8 cellular contexts compared by ENCODE assay signal in genomic region chr7:24756545-24756988, GRCh38. TPM values are rescaled to one million over a fixed set of nuclear protein-coding genes. Genes with fewer than 3 reads are reported as not detected.
A peak's percentile ranks its signal among the peaks of the same experiment; 100 is the strongest.
DNase-seq lines count a peak whose midpoint lies in the region; ATAC-seq, FAIRE-seq and TF ChIP-seq lines count a peak whose summit lies in the region.

No MANE protein-coding gene starts in this region.

- peak; percentile 4 for ATAC-seq in GM18907 (IDR thresholded peaks at IDR 0.05; ENCODE audit: unreplicated experiment)

- peak overlapping the region; percentile 90 for H3K4me3 Mint-ChIP-seq in astrocyte (ENCODE audit: unreplicated experiment)

- H3K9me3 ChIP-seq in astrocyte (ENCODE audit: insufficient read depth, low read depth, low read length) (no peaks in the 10 kb centered on the region), kidney (ENCODE audit: control insufficient read depth in 1 of 2, low read length in 2 of 2) (no peaks in the 10 kb centered on the region)

- no peak overlapping the region for H3K27ac ChIP-seq in KMS-11
- peak overlapping the region; percentile 71 for H3K27ac ChIP-seq in astrocyte (ENCODE audit: low read depth, low read length)
- H3K27ac ChIP-seq in kidney (ENCODE audit: low read depth in 2 of 2, low read length in 2 of 2), result peak overlapping the region in 1 of 2 donors; percentile 64

- no peaks in the 10 kb centered on the region for H3K36me3 Mint-ChIP-seq in astrocyte (ENCODE audit: low read depth, unreplicated experiment)

- no peaks in the 10 kb centered on the region for H3K9me3 Mint-ChIP-seq in astrocyte (ENCODE audit: unreplicated experiment)

- H3K79me2 ChIP-seq in KMS-11 (ENCODE audit: insufficient read depth, low read depth), result no peaks in the 10 kb centered on the region
- no peaks in the 10 kb centered on the region for H3K79me2 ChIP-seq in astrocyte (ENCODE audit: insufficient read depth, low read length)

- no peaks in the 10 kb centered on the region for H3K36me3 ChIP-seq in KMS-11 (ENCODE audit: insufficient read depth)
- H3K36me3 ChIP-seq in astrocyte (ENCODE audit: insufficient read depth, low read length), result no peaks in the 10 kb centered on the region
- H3K36me3 ChIP-seq in kidney (ENCODE audit: control insufficient read depth in 1 of 2, insufficient read depth in 2 of 2, low read length in 2 of 2), result no peaks in the 10 kb centered on the region

- FAIRE-seq in astrocyte (lab: Jason Lieb, UNC) (no peak), kidney (lab: Jason Lieb, UNC) (no peak)

- peaks cover under 1% of the 10 kb centered on the region for H3K27me3 Mint-ChIP-seq in astrocyte (ENCODE audit: low read depth, unreplicated experiment)

- no peaks in the 10 kb centered on the region for H3K4me1 ChIP-seq in KMS-11 (ENCODE audit: low read depth, poor library complexity, severe bottlenecking)
- H3K4me1 ChIP-seq in astrocyte (ENCODE audit: insufficient read depth, low read length), result peaks cover 26% of the 10 kb centered on the region
- H3K4me1 ChIP-seq in kidney (ENCODE audit: control insufficient read depth in 1 of 2, insufficient read depth in 1 of 2, low read depth in 1 of 2, low read length in 2 of 2), result peaks cover 3 to 5% of the 10 kb centered on the region in 2 donors

- H2AFZ ChIP-seq in KMS-11 (ENCODE audit: low read depth) (peak overlapping the region; percentile 84), astrocyte (ENCODE audit: low read depth, low read length) (peak overlapping the region; percentile 76)

- intact Hi-C loops in kidney (cut with DNase I), result no loop called here

- H3K4me3 ChIP-seq in KMS-11 (IDR thresholded peaks at IDR 0.05; ENCODE audit: insufficient read depth, low read depth, low read length), result no peak overlapping the region
- H3K4me3 ChIP-seq in astrocyte (ENCODE audit: insufficient read depth, low read depth, low read length), result peak overlapping the region; percentile 68
- peak overlapping the region; percentile 62 to 63 for H3K4me3 ChIP-seq in kidney (ENCODE audit: low read length in 2 of 2)

- H4K20me1 ChIP-seq in KMS-11 (ENCODE audit: insufficient read depth) (no peaks in the 10 kb centered on the region), astrocyte (ENCODE audit: insufficient read depth, low read length) (no peaks in the 10 kb centered on the region)

- H3K9ac ChIP-seq in KMS-11 (no peak overlapping the region), astrocyte (ENCODE audit: low read length) (peak overlapping the region; percentile 81), kidney (ENCODE audit: low read length in 2 of 2) (peak overlapping the region; percentile 25 to 60)

- H3K4me1 Mint-ChIP-seq in astrocyte (ENCODE audit: low read depth, unreplicated experiment), result peaks cover 22% of the 10 kb centered on the region

- TF ChIP-seq CTCF in KMS-11 (conservative IDR thresholded peaks at IDR 0.05; ENCODE audit: low read depth, low read length) (no peak), astrocyte (IDR thresholded peaks at IDR 0.05; ENCODE audit: insufficient read depth, low read depth, low read length) (no peak), kidney (IDR thresholded peaks at IDR 0.05; ENCODE audit: borderline replicate concordance, extremely low read depth, insufficient read depth) (no peak)

- DNase-seq in astrocyte (ENCODE audit: low read depth) (no peak), kidney (no peak), NCI-H128 (lab: John Stamatoyannopoulos, UW; ENCODE audit: unreplicated experiment) (no peak), NCI-H526 treated with DMSO at 0.1 percent for 48 hours (lab: John Stamatoyannopoulos, UW) (no peak), AG20443 (ENCODE audit: low spot score) (no peak)
- peak; percentile 50 for DNase-seq in stimulated activated CD8-positive, alpha-beta memory T cell treated with anti-CD3 and anti-CD28 coated beads, Interleukin-4, amount 100 ng/mL, for 48 hours

- H3K4me2 ChIP-seq in KMS-11, result peak overlapping the region; percentile 49; the same call in 1 of the 2 replicates
- peak overlapping the region; percentile 92 for H3K4me2 ChIP-seq in astrocyte (ENCODE audit: low read length)

- H3K27me3 ChIP-seq in KMS-11 (ENCODE audit: insufficient read depth, low read depth) (peaks cover 3% of the 10 kb centered on the region; the same call in 1 of the 2 replicates), astrocyte (ENCODE audit: insufficient read depth, low read length) (no peaks in the 10 kb centered on the region)

- peak overlapping the region; percentile 48 for H3K27ac Mint-ChIP-seq in astrocyte (ENCODE audit: unreplicated experiment)

RNA-seq across cellular contexts. Expression of gene GSDME, which starts 0.7 kb away (rescaled TPM):
- total RNA-seq in astrocyte (25.0 and 27.7 TPM in 2 replicates), kidney (11.7 TPM)
- 16.8 TPM for polyA plus RNA-seq in kidney (ENCODE audit: insufficient read depth, low read depth, low replicate concordance)
